In the genomic region with DNA sequence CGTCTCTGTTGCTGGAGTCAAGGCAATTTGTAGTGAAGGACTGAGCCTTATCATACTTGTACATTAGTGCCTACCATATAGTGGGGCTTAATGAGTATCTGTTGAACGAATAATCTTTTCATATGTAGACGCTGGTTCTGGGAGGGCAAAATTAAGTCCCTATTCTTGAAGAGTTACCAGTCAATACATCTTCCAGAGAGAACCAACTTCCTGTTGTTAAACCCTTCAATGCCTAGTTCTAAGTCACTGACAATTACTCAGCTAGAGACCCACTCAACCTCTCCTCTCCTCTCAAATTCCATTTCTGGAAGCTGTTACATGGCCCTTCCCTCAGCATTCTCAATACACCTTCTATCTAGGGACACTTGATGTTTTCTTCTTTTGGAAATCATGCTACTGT, we compare ENCODE assay signal across 8 cellular contexts. TPM values are rescaled to one million over a fixed set of nuclear protein-coding genes. Genes with fewer than 3 reads are reported as not detected.
DNase-seq lines count a peak whose midpoint lies in the region; ATAC-seq and TF ChIP-seq lines count a peak whose summit lies in the region.

No MANE protein-coding gene starts in this region.

- ATAC-seq in WTC11 (no peak), HG03520 (IDR thresholded peaks at IDR 0.05; ENCODE audit: unreplicated experiment) (no peak), GM18520 (IDR thresholded peaks at IDR 0.05; ENCODE audit: unreplicated experiment) (no peak)

- POLR2A ChIA-PET in WTC11 (lab: Charles Lee): interaction anchor here (0.5 to 3.3 kb wide), 5 partner anchors 9 to 589 kb away, joined by 3 to 64 read pairs (median 7); partner anchors contain the start of genes COQ10B, HSPD1 and HSPE1

- H3K27ac Mint-ChIP-seq in WTC11: peak overlapping the region; percentile 95

- H3K36me3 ChIP-seq in iPS-20b (ENCODE audit: insufficient read depth, low read depth, low read length) (no peaks in the 10 kb centered on the region), suprapubic skin (no peaks in the 10 kb centered on the region)

- peak overlapping the region; percentile 99 for H3K4me3 Mint-ChIP-seq in WTC11

- peaks cover 36% of the 10 kb centered on the region for H3K4me1 Mint-ChIP-seq in WTC11

- WGBS in suprapubic skin: 67% methylated on average over 3 of the region's 3 CpGs

- TF ChIP-seq CTCF in AG10803 (conservative IDR thresholded peaks at IDR 0.05; ENCODE audit: low read length) (no peak), HFF-Myc (IDR thresholded peaks at IDR 0.05; ENCODE audit: low read depth, low read length, missing control alignments) (no peak), WTC11 (IDR thresholded peaks at IDR 0.05) (no peak), suprapubic skin (IDR thresholded peaks at IDR 0.05) (no peak)

- CTCF ChIA-PET in WTC11 (lab: Charles Lee): interaction anchor here (0.6 kb wide), 1 partner anchor 85 kb away, joined by 3 read pairs; no protein-coding TSS in a partner anchor

- no peaks in the 10 kb centered on the region for H3K27me3 Mint-ChIP-seq in WTC11 (ENCODE audit: low read depth)

- TF ChIP-seq POLR2A in suprapubic skin (IDR thresholded peaks at IDR 0.05): no peak

- H3K9ac ChIP-seq in iPS-20b (ENCODE audit: low read depth, low read length): peak overlapping the region; percentile 76; the same call in 1 of the 2 replicates

- H3K4me3 ChIP-seq in AG10803 (ENCODE audit: low read length) (no peak overlapping the region; the same call in 1 of the 2 replicates), HFF-Myc (replicated peaks; ENCODE audit: low read depth, low read length) (peak overlapping the region; percentile 69; the same call in 1 of the 2 replicates), iPS-20b (ENCODE audit: low read length) (peak overlapping the region; percentile 95), suprapubic skin (peak overlapping the region; percentile 94)

- no peak for TF ChIP-seq EP300 in suprapubic skin (IDR thresholded peaks at IDR 0.05)

- H3K36me3 Mint-ChIP-seq in WTC11: 0 out of 2 replicates have a peak, but pooled peaks cover 5% of the 10 kb centered on the region

- DNase-seq in AG10803 (ENCODE audit: low read depth) (peak; percentile 3), HFF-Myc (ENCODE audit: extremely low read depth, low read depth) (no peak), WTC11 (ENCODE audit: low spot score) (no peak), suprapubic skin (ENCODE audit: low spot score in 2 of 2) (no peak)
- DNase-seq in activated CD4-positive, CD25-positive, alpha-beta regulatory T cell (lab: John Stamatoyannopoulos, UW): no peak

- H3K27me3 ChIP-seq in iPS-20b (ENCODE audit: insufficient read depth, low read length) (no peaks in the 10 kb centered on the region), suprapubic skin (no peaks in the 10 kb centered on the region)

- H3K4me1 ChIP-seq in iPS-20b (ENCODE audit: insufficient read depth, low read length) (peaks cover 14% of the 10 kb centered on the region), suprapubic skin (peaks cover 26% of the 10 kb centered on the region)

- H3K9me3 Mint-ChIP-seq in WTC11: no peaks in the 10 kb centered on the region

- H3K27ac ChIP-seq in iPS-20b (ENCODE audit: low read length) (no peak overlapping the region), suprapubic skin (peak overlapping the region; percentile 90)

- H3K9me3 ChIP-seq in iPS-20b (ENCODE audit: insufficient read depth, low read depth, low read length) (no peaks in the 10 kb centered on the region), suprapubic skin (no peaks in the 10 kb centered on the region)

TF ChIP-seq in WTC11, 78 proteins besides CTCF, POLR2A, EP300 and RAD21:
- TF ChIP-seq USF2 (CRISPR knock-in tag; IDR thresholded peaks at IDR 0.05) (no peak), ZNF423 (CRISPR knock-in tag; IDR thresholded peaks at IDR 0.05) (no peak), PRRX2 (CRISPR knock-in tag; IDR thresholded peaks at IDR 0.05) (no peak), ZNF232 (CRISPR knock-in tag; IDR thresholded peaks at IDR 0.05) (no peak), EMX1 (CRISPR knock-in tag; IDR thresholded peaks at IDR 0.05) (no peak), CREM (CRISPR knock-in tag; IDR thresholded peaks at IDR 0.05) (no peak), MYBL2 (CRISPR knock-in tag; IDR thresholded peaks at IDR 0.05) (no peak), CBFB (CRISPR knock-in tag; IDR thresholded peaks at IDR 0.05; ENCODE audit: low read depth) (no peak), JAZF1 (CRISPR knock-in tag; IDR thresholded peaks at IDR 0.05) (no peak), ESRRA (CRISPR knock-in tag; IDR thresholded peaks at IDR 0.05; ENCODE audit: borderline replicate concordance) (no peak), E2F5 (CRISPR knock-in tag; IDR thresholded peaks at IDR 0.05) (no peak), NFATC4 (CRISPR knock-in tag; IDR thresholded peaks at IDR 0.05) (no peak), ELF4 (CRISPR knock-in tag; IDR thresholded peaks at IDR 0.05; ENCODE audit: low read depth) (no peak), NFYB (CRISPR knock-in tag; conservative IDR thresholded peaks at IDR 0.05; ENCODE audit: low read depth) (no peak), ZNF396 (CRISPR knock-in tag; IDR thresholded peaks at IDR 0.05; ENCODE audit: borderline replicate concordance) (no peak), GABPB1 (CRISPR knock-in tag; IDR thresholded peaks at IDR 0.05) (no peak)
TF ChIP-seq in WTC11: peak in this region for 0.

RNA-seq across cellular contexts. Expression of gene MOB4, which starts 1.1 kb away (rescaled TPM):
- total RNA-seq in WTC11 (2021): 40.8 to 55.7 TPM (median 47.8 TPM) in 3 replicates
- 10 to 100 TPM; 17.8 to 30.4 (median 22.6) TPM for total RNA-seq in suprapubic skin

RNA-seq across cellular contexts. Expression of gene HSPE1, which starts 14.6 kb away (rescaled TPM):
- 333 to 372 TPM (median 366 TPM) in 3 replicates for total RNA-seq in WTC11 (2021)
- 10 to 100 TPM; 50.0 to 86.8 (median 75.9) TPM for total RNA-seq in suprapubic skin

RNA-seq across cellular contexts. Expression of gene HSPD1, which starts 15.1 kb away (rescaled TPM):
- total RNA-seq in WTC11 (2021) (995 to 1,024 TPM (median 1,000 TPM) in 3 replicates), suprapubic skin (100 to 1,000 TPM in 3 of 4 donors, 10 to 100 TPM in 1; 86.9 to 148 (median 112) TPM)
